Comparison of ENCODE assay signal across 21 cellular contexts in the genomic region with DNA sequence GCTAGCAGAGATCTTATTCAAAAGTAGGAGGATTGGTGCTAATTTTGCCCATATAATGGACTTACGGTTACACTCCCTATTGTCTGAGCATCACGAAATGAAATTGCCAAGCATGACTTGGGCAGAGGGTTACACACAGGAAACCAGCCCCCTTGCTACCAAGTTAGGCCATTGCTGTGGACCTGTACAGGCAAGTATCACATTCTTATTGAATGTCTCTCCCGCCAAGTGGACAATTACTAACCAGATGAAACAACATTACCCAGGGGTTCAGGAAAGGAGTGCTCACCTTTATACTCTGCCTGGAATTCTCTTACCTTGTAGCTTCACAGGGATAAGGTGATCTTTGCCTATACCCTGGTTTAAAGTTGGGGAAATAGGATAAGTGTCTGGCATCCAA.
A peak's percentile ranks its signal among the peaks of the same experiment; 100 is the strongest.
DNase-seq lines count a peak whose midpoint lies in the region; ATAC-seq, FAIRE-seq and TF ChIP-seq lines count a peak whose summit lies in the region.
"Had no signal": no experiment of that assay in that cellular context is flagged by ENCODE, and none has a peak within 500 bp of the region (broad histone marks: within the 10 kb centered on the region; RNA-seq: fewer than 3 reads in every experiment).

No MANE protein-coding gene starts in this region.

- DNase-seq in RWPE1 (ENCODE audit: low spot score) (peak; percentile 48), epithelial cell of esophagus (ENCODE audit: low read depth) (peak; percentile 55), foreskin keratinocyte (peak; percentile 11 to 62), SHP77 (lab: John Stamatoyannopoulos, UW) (no peak), GM19239 (ENCODE audit: insufficient read length, low spot score) (no peak)
- DNase-seq: 8988T; ACHN; BE2C; C1 segment of cervical spinal cord; Caco-2; Calu3; CD4-positive, alpha-beta T cell; CD8-positive, alpha-beta T cell; DMS79 treated with DMSO at 0.1 percent for 48 hours; GF-D8 had no signal

- ATAC-seq in foreskin keratinocyte (no peak), HG02759 (IDR thresholded peaks at IDR 0.05; ENCODE audit: unreplicated experiment) (no peak)
- ATAC-seq: CD8-positive, alpha-beta T cell had no signal

- POLR2A ChIA-PET in RWPE1 (lab: Yijun Ruan, JAX; ENCODE audit: low non-redundant PET): no interaction called here

- H3K27ac ChIP-seq in RWPE1 (no peak overlapping the region), foreskin keratinocyte (no peak overlapping the region)
- H3K27ac ChIP-seq: BLaER1 had no signal

- H3K27me3 ChIP-seq in foreskin keratinocyte: no peaks in the 10 kb centered on the region
- H3K27me3 ChIP-seq: BE2C, BLaER1 had no signal

- no peak overlapping the region for H3K4me3 ChIP-seq in epithelial cell of esophagus (ENCODE audit: low read length)
- H3K4me3 ChIP-seq: BLaER1 had no signal

- FAIRE-seq in GM19239 (lab: Jason Lieb, UNC): no peak
- FAIRE-seq: A204.1, D721Med, G401.6, GM12891 had no signal

- CTCF ChIA-PET in RWPE1 (lab: Yijun Ruan, JAX): no interaction called here

- H3K4me1 ChIP-seq in foreskin keratinocyte: no peaks in the 10 kb centered on the region
- H3K4me1 ChIP-seq: BE2C, BLaER1 had no signal

- no peak for TF ChIP-seq CTCF in RWPE1 (conservative IDR thresholded peaks at IDR 0.05; ENCODE audit: low read depth)
- TF ChIP-seq CTCF in epithelial cell of esophagus (IDR thresholded peaks at IDR 0.05; ENCODE audit: insufficient read depth, low read depth, low read length, missing control alignments): no peak
- TF ChIP-seq CTCF in foreskin keratinocyte (conservative IDR thresholded peaks at IDR 0.05): no peak

Comparison
In these comparisons a context has a peak if more than half of its experiments do, and no peak if none do; other contexts are left out.
1. DNase-seq: peak in RWPE1 (single experiment), epithelial cell of esophagus (single experiment) and foreskin keratinocyte (2 of 2); none in SHP77 (0 of 2) and GM19239 (single experiment).